8 cellular contexts compared by ENCODE assay signal in genomic region chr14:77039285-77040058, GRCh38. TPM values are rescaled to one million over a fixed set of nuclear protein-coding genes. Genes with fewer than 3 reads are reported as not detected.
DNase-seq lines count a peak whose midpoint lies in the region; ATAC-seq and TF ChIP-seq lines count a peak whose summit lies in the region.

No MANE protein-coding gene starts in this region.

- peaks cover 46 to 100% (median 67%) of the 10 kb centered on the region in 3 donors for H3K4me1 ChIP-seq in gastroesophageal sphincter

- H3K36me3 ChIP-seq in gastroesophageal sphincter: no peaks in the 10 kb centered on the region

- H3K27me3 Mint-ChIP-seq in activated CD4-positive, alpha-beta memory T cell treated with anti-CD3 and anti-CD28 coated beads for 36 hours: no peaks in the 10 kb centered on the region

- peak overlapping the region; percentile 77 for H3K4me3 Mint-ChIP-seq in activated CD4-positive, alpha-beta memory T cell treated with anti-CD3 and anti-CD28 coated beads for 36 hours

- peak overlapping the region; percentile 92 for H3K27ac ChIP-seq in HL-60 (replicated peaks)
- H3K27ac ChIP-seq in gastroesophageal sphincter: peak overlapping the region; percentile 89 to 100 (median 92)
- H3K27ac ChIP-seq in skin epidermis: peak overlapping the region in 20 of 21 experiments; percentile 76 to 100 (median 88)

- 0 to 5% methylated on average over 8 to 10 of the region's 10 CpGs for WGBS in gastroesophageal sphincter (ENCODE audit: low coverage in 1 of 2), 2 donors

- no peaks in the 10 kb centered on the region for H3K9me3 ChIP-seq in gastroesophageal sphincter

- peak overlapping the region; percentile 18; the same call in 1 of the 2 replicates for H3K4me3 ChIP-seq in HL-60 (replicated peaks; ENCODE audit: insufficient read depth, low read length)
- peak overlapping the region in 1 of 2 donors; percentile 43 for H3K4me3 ChIP-seq in gastroesophageal sphincter
- peak overlapping the region in 6 of 7 experiments; percentile 10 to 36 (median 20) for H3K4me3 ChIP-seq in skin epidermis

- H3K9me3 Mint-ChIP-seq in activated CD4-positive, alpha-beta memory T cell treated with anti-CD3 and anti-CD28 coated beads for 36 hours: no peaks in the 10 kb centered on the region

- peaks cover 85% of the 10 kb centered on the region for H3K4me1 Mint-ChIP-seq in activated CD4-positive, alpha-beta memory T cell treated with anti-CD3 and anti-CD28 coated beads for 36 hours (ENCODE audit: low read depth)

- POLR2A ChIA-PET in activated CD4-positive, alpha-beta memory T cell treated with anti-CD3 and anti-CD28 coated beads for 36 hours (lab: Charles Lee): interaction anchor here (1.0 to 2.9 kb wide), 6 partner anchors 10 to 83 kb away, joined by 3 to 23 read pairs (median 8); no protein-coding TSS in a partner anchor

- TF ChIP-seq EP300 in gastroesophageal sphincter (IDR thresholded peaks at IDR 0.05): no peak

- H3K27ac Mint-ChIP-seq in activated CD4-positive, alpha-beta memory T cell treated with anti-CD3 and anti-CD28 coated beads for 36 hours: peak overlapping the region; percentile 99

- CTCF ChIA-PET in activated CD4-positive, alpha-beta memory T cell treated with anti-CD3 and anti-CD28 coated beads for 36 hours (lab: Charles Lee): interaction anchor here (1.0 to 6.8 kb wide), 10 partner anchors 10 to 126 kb away, joined by 3 to 54 read pairs (median 8); partner anchors contain the start of gene CIPC

- ATAC-seq in gastroesophageal sphincter (no peak), HG03108 (IDR thresholded peaks at IDR 0.05; ENCODE audit: unreplicated experiment) (no peak)

- H3K27me3 ChIP-seq in HL-60 (ENCODE audit: insufficient read depth, poor library complexity, severe bottlenecking) (no peaks in the 10 kb centered on the region), gastroesophageal sphincter (no peaks in the 10 kb centered on the region)

- peak; percentile 48 for DNase-seq in NCI-H2227 treated with DMSO at 0.1 percent for 48 hours (lab: John Stamatoyannopoulos, UW)
- no peak for DNase-seq in NCI-H2227 (lab: John Stamatoyannopoulos, UW; ENCODE audit: unreplicated experiment)
- DNase-seq in HL-60 (ENCODE audit: low read depth in 1 of 2, low spot score in 1 of 2): no peak
- DNase-seq in activated CD4-positive, alpha-beta memory T cell treated with anti-CD3 and anti-CD28 coated beads for 36 hours: no peak
- no peak for DNase-seq in putamen (ENCODE audit: low spot score)

- no peak for TF ChIP-seq POLR2A in gastroesophageal sphincter (IDR thresholded peaks at IDR 0.05)

- no peaks in the 10 kb centered on the region for H3K36me3 Mint-ChIP-seq in activated CD4-positive, alpha-beta memory T cell treated with anti-CD3 and anti-CD28 coated beads for 36 hours

- no peak for TF ChIP-seq CTCF in HL-60 (IDR thresholded peaks at IDR 0.05; ENCODE audit: insufficient read depth, low read length)
- no peak for TF ChIP-seq CTCF in gastroesophageal sphincter (IDR thresholded peaks at IDR 0.05)

- intact Hi-C loops in activated CD4-positive, alpha-beta memory T cell treated with anti-CD3 and anti-CD28 coated beads for 36 hours (cut with micrococcal nuclease): loop anchor here (1.0 to 10.0 kb wide), 9 partner anchors 7 to 1485 kb away; partner anchors contain the start of genes AHSA1, CIPC, IRF2BPL and VIPAS39

RNA-seq across cellular contexts. Expression of gene IRF2BPL, which starts 11.0 kb away (rescaled TPM):
- total RNA-seq in activated CD4-positive, alpha-beta memory T cell treated with anti-CD3 and anti-CD28 coated beads for 36 hours: 10 to 100 TPM; 38.5 to 41.1 TPM
- 10 to 100 TPM; 53.7 to 75.6 (median 59.9) TPM for total RNA-seq in gastroesophageal sphincter

RNA-seq across cellular contexts. Expression of gene CIPC, which starts 58.6 kb away (rescaled TPM):
- total RNA-seq in activated CD4-positive, alpha-beta memory T cell treated with anti-CD3 and anti-CD28 coated beads for 36 hours: 1 to 10 TPM; 7.3 to 7.5 TPM
- total RNA-seq in gastroesophageal sphincter: 10 to 100 TPM; 49.0 to 74.1 (median 60.4) TPM

Comparison
In these comparisons a context has a peak if more than half of its experiments do, and no peak if none do; other contexts are left out.
1. RNA of gene CIPC, which starts 58.6 kb away (total RNA-seq): 49.0 to 74.1 TPM in gastroesophageal sphincter; 7.3 to 7.5 TPM in activated CD4-positive, alpha-beta memory T cell treated with anti-CD3 and anti-CD28 coated beads for 36 hours; every median in the first group is over 4 times any median in the second.
2. Peak in every context shown above with its lines, with median percentiles within 50 percentile points of each other: H3K27ac ChIP-seq.